In the genomic region with DNA sequence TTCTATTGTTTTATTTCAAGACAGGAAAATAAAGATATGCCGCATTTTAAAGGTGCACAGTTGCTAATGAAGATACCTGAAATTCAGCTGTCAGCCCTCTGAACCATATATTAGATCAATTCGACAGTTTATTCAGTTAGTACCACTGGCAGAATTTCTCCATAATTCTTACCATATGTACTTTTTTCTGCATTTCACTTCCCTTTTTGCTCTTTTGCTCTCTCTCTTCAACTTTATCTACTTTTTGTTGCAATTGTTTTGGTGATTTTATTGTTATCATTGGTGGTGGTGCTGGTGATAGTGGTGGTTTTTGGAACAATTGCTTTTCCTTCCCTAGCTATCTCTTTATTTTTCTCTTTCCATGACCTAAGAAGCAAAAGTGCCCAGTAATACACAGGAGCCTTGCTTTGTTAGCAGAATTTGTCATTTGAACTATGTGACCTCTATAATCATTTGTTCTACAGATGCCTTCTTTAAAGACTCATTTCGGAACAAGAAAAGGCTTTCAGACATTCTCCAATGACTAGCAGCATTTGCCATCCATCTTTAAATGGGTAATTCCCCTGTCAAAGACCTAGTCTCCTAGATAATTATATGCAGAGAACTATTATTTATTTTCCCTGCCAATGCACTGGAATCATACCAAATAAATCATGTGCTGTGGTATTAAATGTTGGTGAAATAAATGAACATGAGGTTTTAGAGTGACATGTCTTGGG, we compare ENCODE assay signal across 1 cellular context.
A peak's percentile ranks its signal among the peaks of the same experiment; 100 is the strongest.
TF ChIP-seq lines count a peak whose summit lies in the region.

No MANE protein-coding gene starts in this region.

TF ChIP-seq in SK-N-SH, 30 proteins besides CTCF, POLR2A, EP300 and RAD21 (continued from another document):
- peak; percentile 22; the same call in 1 of the 2 replicates for TF ChIP-seq JUND (IDR thresholded peaks at IDR 0.05)
- no peak for TF ChIP-seq FOXJ3 (CRISPR knock-in tag; IDR thresholded peaks at IDR 0.05)
- TF ChIP-seq NFIC (IDR thresholded peaks at IDR 0.05; ENCODE audit: borderline replicate concordance): peak; percentile 40; the same call in 1 of the 2 replicates
- TF ChIP-seq, protein P1, sequence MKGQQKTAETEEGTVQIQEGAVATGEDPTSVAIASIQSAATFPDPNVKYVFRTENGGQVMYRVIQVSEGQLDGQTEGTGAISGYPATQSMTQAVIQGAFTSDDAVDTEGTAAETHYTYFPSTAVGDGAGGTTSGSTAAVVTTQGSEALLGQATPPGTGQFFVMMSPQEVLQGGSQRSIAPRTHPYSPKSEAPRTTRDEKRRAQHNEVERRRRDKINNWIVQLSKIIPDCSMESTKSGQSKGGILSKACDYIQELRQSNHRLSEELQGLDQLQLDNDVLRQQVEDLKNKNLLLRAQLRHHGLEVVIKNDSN (IDR thresholded peaks at IDR 0.05; ENCODE audit: borderline replicate concordance, low read depth): no peak
- no peak for TF ChIP-seq GABPA (IDR thresholded peaks at IDR 0.05; ENCODE audit: low read depth)
- no peak for TF ChIP-seq NRF1 (IDR thresholded peaks at IDR 0.05; ENCODE audit: low read depth, low read length)
- TF ChIP-seq SIN3A (IDR thresholded peaks at IDR 0.05; ENCODE audit: borderline replicate concordance, low read depth, low read length): no peak
- TF ChIP-seq, protein P2, sequence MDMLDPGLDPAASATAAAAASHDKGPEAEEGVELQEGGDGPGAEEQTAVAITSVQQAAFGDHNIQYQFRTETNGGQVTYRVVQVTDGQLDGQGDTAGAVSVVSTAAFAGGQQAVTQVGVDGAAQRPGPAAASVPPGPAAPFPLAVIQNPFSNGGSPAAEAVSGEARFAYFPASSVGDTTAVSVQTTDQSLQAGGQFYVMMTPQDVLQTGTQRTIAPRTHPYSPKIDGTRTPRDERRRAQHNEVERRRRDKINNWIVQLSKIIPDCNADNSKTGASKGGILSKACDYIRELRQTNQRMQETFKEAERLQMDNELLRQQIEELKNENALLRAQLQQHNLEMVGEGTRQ (IDR thresholded peaks at IDR 0.05; ENCODE audit: borderline replicate concordance, low read depth, low read length): no peak
- no peak for TF ChIP-seq RFX5 (IDR thresholded peaks at IDR 0.05; ENCODE audit: low read length)
- TF ChIP-seq, protein P3, sequence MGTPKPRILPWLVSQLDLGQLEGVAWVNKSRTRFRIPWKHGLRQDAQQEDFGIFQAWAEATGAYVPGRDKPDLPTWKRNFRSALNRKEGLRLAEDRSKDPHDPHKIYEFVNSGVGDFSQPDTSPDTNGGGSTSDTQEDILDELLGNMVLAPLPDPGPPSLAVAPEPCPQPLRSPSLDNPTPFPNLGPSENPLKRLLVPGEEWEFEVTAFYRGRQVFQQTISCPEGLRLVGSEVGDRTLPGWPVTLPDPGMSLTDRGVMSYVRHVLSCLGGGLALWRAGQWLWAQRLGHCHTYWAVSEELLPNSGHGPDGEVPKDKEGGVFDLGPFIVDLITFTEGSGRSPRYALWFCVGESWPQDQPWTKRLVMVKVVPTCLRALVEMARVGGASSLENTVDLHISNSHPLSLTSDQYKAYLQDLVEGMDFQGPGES (IDR thresholded peaks at IDR 0.05; ENCODE audit: low read depth, low read length): no peak
- no peak for TF ChIP-seq GATA2 (CRISPR knock-in tag; IDR thresholded peaks at IDR 0.05)
- peak; percentile 37; the same call in 1 of the 2 replicates for TF ChIP-seq RXRA (IDR thresholded peaks at IDR 0.05; ENCODE audit: borderline replicate concordance, low read depth)
- TF ChIP-seq, protein P4, sequence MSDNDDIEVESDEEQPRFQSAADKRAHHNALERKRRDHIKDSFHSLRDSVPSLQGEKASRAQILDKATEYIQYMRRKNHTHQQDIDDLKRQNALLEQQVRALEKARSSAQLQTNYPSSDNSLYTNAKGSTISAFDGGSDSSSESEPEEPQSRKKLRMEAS (IDR thresholded peaks at IDR 0.05; ENCODE audit: low read depth): no peak
- TF ChIP-seq CHD2 (IDR thresholded peaks at IDR 0.05; ENCODE audit: low read length, partially characterized antibody): no peak
- TF ChIP-seq ELF1 (IDR thresholded peaks at IDR 0.05): no peak
- no peak for TF ChIP-seq POLR2AphosphoS5 (IDR thresholded peaks at IDR 0.05; ENCODE audit: low read depth, low read length)
- TF ChIP-seq, protein P5, sequence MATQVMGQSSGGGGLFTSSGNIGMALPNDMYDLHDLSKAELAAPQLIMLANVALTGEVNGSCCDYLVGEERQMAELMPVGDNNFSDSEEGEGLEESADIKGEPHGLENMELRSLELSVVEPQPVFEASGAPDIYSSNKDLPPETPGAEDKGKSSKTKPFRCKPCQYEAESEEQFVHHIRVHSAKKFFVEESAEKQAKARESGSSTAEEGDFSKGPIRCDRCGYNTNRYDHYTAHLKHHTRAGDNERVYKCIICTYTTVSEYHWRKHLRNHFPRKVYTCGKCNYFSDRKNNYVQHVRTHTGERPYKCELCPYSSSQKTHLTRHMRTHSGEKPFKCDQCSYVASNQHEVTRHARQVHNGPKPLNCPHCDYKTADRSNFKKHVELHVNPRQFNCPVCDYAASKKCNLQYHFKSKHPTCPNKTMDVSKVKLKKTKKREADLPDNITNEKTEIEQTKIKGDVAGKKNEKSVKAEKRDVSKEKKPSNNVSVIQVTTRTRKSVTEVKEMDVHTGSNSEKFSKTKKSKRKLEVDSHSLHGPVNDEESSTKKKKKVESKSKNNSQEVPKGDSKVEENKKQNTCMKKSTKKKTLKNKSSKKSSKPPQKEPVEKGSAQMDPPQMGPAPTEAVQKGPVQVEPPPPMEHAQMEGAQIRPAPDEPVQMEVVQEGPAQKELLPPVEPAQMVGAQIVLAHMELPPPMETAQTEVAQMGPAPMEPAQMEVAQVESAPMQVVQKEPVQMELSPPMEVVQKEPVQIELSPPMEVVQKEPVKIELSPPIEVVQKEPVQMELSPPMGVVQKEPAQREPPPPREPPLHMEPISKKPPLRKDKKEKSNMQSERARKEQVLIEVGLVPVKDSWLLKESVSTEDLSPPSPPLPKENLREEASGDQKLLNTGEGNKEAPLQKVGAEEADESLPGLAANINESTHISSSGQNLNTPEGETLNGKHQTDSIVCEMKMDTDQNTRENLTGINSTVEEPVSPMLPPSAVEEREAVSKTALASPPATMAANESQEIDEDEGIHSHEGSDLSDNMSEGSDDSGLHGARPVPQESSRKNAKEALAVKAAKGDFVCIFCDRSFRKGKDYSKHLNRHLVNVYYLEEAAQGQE (IDR thresholded peaks at IDR 0.05; ENCODE audit: low read depth, low read length): no peak
- no peak for TF ChIP-seq FOXM1 (IDR thresholded peaks at IDR 0.05; ENCODE audit: low read depth)
- TF ChIP-seq YY1 (IDR thresholded peaks at IDR 0.05; ENCODE audit: low read depth): no peak
- no peak for TF ChIP-seq TAF1 (IDR thresholded peaks at IDR 0.05; ENCODE audit: borderline replicate concordance, low read depth, low read length)
- TF ChIP-seq, protein P6, sequence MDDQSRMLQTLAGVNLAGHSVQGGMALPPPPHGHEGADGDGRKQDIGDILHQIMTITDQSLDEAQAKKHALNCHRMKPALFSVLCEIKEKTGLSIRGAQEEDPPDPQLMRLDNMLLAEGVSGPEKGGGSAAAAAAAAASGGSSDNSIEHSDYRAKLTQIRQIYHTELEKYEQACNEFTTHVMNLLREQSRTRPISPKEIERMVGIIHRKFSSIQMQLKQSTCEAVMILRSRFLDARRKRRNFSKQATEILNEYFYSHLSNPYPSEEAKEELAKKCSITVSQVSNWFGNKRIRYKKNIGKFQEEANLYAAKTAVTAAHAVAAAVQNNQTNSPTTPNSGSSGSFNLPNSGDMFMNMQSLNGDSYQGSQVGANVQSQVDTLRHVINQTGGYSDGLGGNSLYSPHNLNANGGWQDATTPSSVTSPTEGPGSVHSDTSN (IDR thresholded peaks at IDR 0.05): peak; percentile 87
